Comparison of ENCODE assay signal across 1 cellular context in genomic region chr1:229625893-229626831, GRCh38.
TF ChIP-seq lines count a peak whose summit lies in the region.

TSS of gene TAF5L (minus strand) at chr1:229626122. CDS start at chr1:229614482, 11,640 bp downstream.
TSS of gene URB2 (plus strand) at chr1:229626247. CDS start at chr1:229627634, 1,387 bp downstream.

TF ChIP-seq in K562, 482 proteins besides CTCF, POLR2A, EP300 and RAD21 (continued from another document and continues in another):
- TF ChIP-seq NKRF (IDR thresholded peaks at IDR 0.05; ENCODE audit: borderline replicate concordance) (peak; percentile 98), YY1 (IDR thresholded peaks at IDR 0.05; ENCODE audit: borderline replicate concordance in 1 of 3, control insufficient read depth in 1 of 3, extremely low read depth in 1 of 3, insufficient read depth in 3 of 3, insufficient read length in 1 of 3, insufficient replicate concordance in 2 of 3, low read depth in 1 of 3, low read length in 2 of 3) (peak in 2 of 3 experiments; percentile 86 to 88), GMEB1 (CRISPR knock-in tag; IDR thresholded peaks at IDR 0.05) (peak; percentile 99), CREB1 (IDR thresholded peaks at IDR 0.05) (peak; percentile 72), CREB1 (CRISPR knock-in tag; IDR thresholded peaks at IDR 0.05) (no peak), ZBTB17 (CRISPR knock-in tag; IDR thresholded peaks at IDR 0.05) (peak; percentile 100), NR1H2 (CRISPR knock-in tag; IDR thresholded peaks at IDR 0.05) (no peak), MXI1 (IDR thresholded peaks at IDR 0.05; ENCODE audit: low read depth, low read length) (peak; percentile 99), ETV1 (tag; conservative IDR thresholded peaks at IDR 0.05; ENCODE audit: low read depth) (peak; percentile 59; the same call in 1 of the 2 replicates), SRF (CRISPR knock-in tag; IDR thresholded peaks at IDR 0.05) (0 out of 4 replicates have a peak, but pooled peaks of 1 of the 2 experiments have one; percentile 30), POLR2AphosphoS5 (IDR thresholded peaks at IDR 0.05; ENCODE audit: control insufficient read depth, insufficient read depth, low read depth, low read length) (peak; percentile 72; the same call in 1 of the 2 replicates), TGIF2 (CRISPR knock-in tag; IDR thresholded peaks at IDR 0.05) (peak; percentile 89), MXD1 (CRISPR knock-in tag; IDR thresholded peaks at IDR 0.05; ENCODE audit: borderline replicate concordance, poor library complexity, severe bottlenecking) (peak; percentile 99), SMARCE1 (IDR thresholded peaks at IDR 0.05) (peak; percentile 23; the same call in 1 of the 2 replicates), ZBTB8A (IDR thresholded peaks at IDR 0.05; ENCODE audit: partially characterized antibody) (no peak), GATAD2B (IDR thresholded peaks at IDR 0.05; ENCODE audit: borderline replicate concordance) (peak; percentile 90), SNIP1 (IDR thresholded peaks at IDR 0.05; ENCODE audit: low read depth) (peak; percentile 70), ZNF740 (CRISPR knock-in tag; IDR thresholded peaks at IDR 0.05) (no peak), ZNF740 (tag; IDR thresholded peaks at IDR 0.05) (peak in 1 of 2 experiments; percentile 60; a peak in 1 of 4 replicates), GABPA (tag; conservative IDR thresholded peaks at IDR 0.05; ENCODE audit: low read depth) (peak; percentile 93), ZBTB7A (IDR thresholded peaks at IDR 0.05; ENCODE audit: borderline replicate concordance, control insufficient read depth, low read depth, low read length) (peak; percentile 87; the same call in 1 of the 2 replicates), TEAD1 (CRISPR knock-in tag; IDR thresholded peaks at IDR 0.05) (peak in 1 of 2 experiments; percentile 84; a peak in 2 of 4 replicates), ZNF212 (CRISPR knock-in tag; IDR thresholded peaks at IDR 0.05) (no peak), ETS1 (conservative IDR thresholded peaks at IDR 0.05; ENCODE audit: control insufficient read depth, low read depth, low read length) (peak; percentile 99), KAT7 (CRISPR knock-in tag; IDR thresholded peaks at IDR 0.05; ENCODE audit: borderline replicate concordance) (0 out of 2 replicates have a peak, but pooled peaks have one; percentile 83), ZNF644 (tag; IDR thresholded peaks at IDR 0.05; ENCODE audit: low read depth) (no peak), MNT (conservative IDR thresholded peaks at IDR 0.05) (peak; percentile 98 to 99), PREB (CRISPR knock-in tag; IDR thresholded peaks at IDR 0.05) (peak; percentile 74; the same call in 1 of the 2 replicates), L3MBTL2 (IDR thresholded peaks at IDR 0.05) (peak; percentile 66), C11orf30 (IDR thresholded peaks at IDR 0.05; ENCODE audit: low read depth) (no peak), ASH1L (IDR thresholded peaks at IDR 0.05; ENCODE audit: borderline replicate concordance, low read depth, partially characterized antibody) (no peak), SOX6 (IDR thresholded peaks at IDR 0.05) (peak; percentile 11; the same call in 1 of the 2 replicates), FOXO4 (CRISPR knock-in tag; IDR thresholded peaks at IDR 0.05) (no peak), RAD51 (IDR thresholded peaks at IDR 0.05; ENCODE audit: borderline replicate concordance, low read depth) (no peak), FOSL1 (tag; conservative IDR thresholded peaks at IDR 0.05) (0 out of 2 replicates have a peak, but pooled peaks have one; percentile 8), FOXM1 (IDR thresholded peaks at IDR 0.05; ENCODE audit: low read depth) (no peak), FOXM1 (CRISPR knock-in tag; IDR thresholded peaks at IDR 0.05; ENCODE audit: low read depth) (peak; percentile 34; the same call in 1 of the 2 replicates), ZNF586 (CRISPR knock-in tag; conservative IDR thresholded peaks at IDR 0.05) (0 out of 2 replicates have a peak, but pooled peaks have one; percentile 29), HMGXB4 (CRISPR knock-in tag; IDR thresholded peaks at IDR 0.05) (peak; percentile 71; the same call in 1 of the 2 replicates), ATF7 (IDR thresholded peaks at IDR 0.05) (peak; percentile 78; the same call in 1 of the 2 replicates), ZNF121 (CRISPR knock-in tag; conservative IDR thresholded peaks at IDR 0.05) (no peak), RB1 (IDR thresholded peaks at IDR 0.05; ENCODE audit: low read depth) (peak; percentile 98), HCFC1 (IDR thresholded peaks at IDR 0.05; ENCODE audit: low read depth, low read length) (peak; percentile 84), USF1 (CRISPR knock-in tag; IDR thresholded peaks at IDR 0.05) (peak; percentile 80), SIN3B (IDR thresholded peaks at IDR 0.05; ENCODE audit: low read depth) (peak; percentile 79), CREM (IDR thresholded peaks at IDR 0.05; ENCODE audit: low read depth) (peak; percentile 87), ZBTB2 (IDR thresholded peaks at IDR 0.05) (peak; percentile 75; the same call in 1 of the 2 replicates), CAMTA2 (CRISPR knock-in tag; conservative IDR thresholded peaks at IDR 0.05) (0 out of 2 replicates have a peak, but pooled peaks have one; percentile 47), NRF1 (conservative IDR thresholded peaks at IDR 0.05 in 1 of 2, IDR thresholded peaks at IDR 0.05 in 1 of 2) (peak; percentile 57 to 65; a peak in 3 of 4 replicates), POLR2H (tag; IDR thresholded peaks at IDR 0.05; ENCODE audit: low read depth) (peak; percentile 60; the same call in 1 of the 2 replicates), HOXB6 (CRISPR knock-in tag; IDR thresholded peaks at IDR 0.05; ENCODE audit: borderline replicate concordance) (no peak), ARID2 (IDR thresholded peaks at IDR 0.05) (no peak), BCOR (IDR thresholded peaks at IDR 0.05) (0 out of 2 replicates have a peak, but pooled peaks have one; percentile 17), FOXJ3 (CRISPR knock-in tag; IDR thresholded peaks at IDR 0.05) (no peak), IRF2 (CRISPR knock-in tag; IDR thresholded peaks at IDR 0.05) (no peak), HNRNPLL (IDR thresholded peaks at IDR 0.05; ENCODE audit: low read depth, low read length, poor library complexity, severe bottlenecking) (peak; percentile 88)
